8 cellular contexts compared by ENCODE assay signal in genomic region chr7:21355406-21355874, GRCh38.
A peak's percentile ranks its signal among the peaks of the same experiment; 100 is the strongest.
DNase-seq lines count a peak whose midpoint lies in the region; ATAC-seq and TF ChIP-seq lines count a peak whose summit lies in the region.

No MANE protein-coding gene starts in this region.

- no peak overlapping the region for H2AFZ ChIP-seq in PC-9

- POLR2A ChIA-PET in PC-9 (lab: Charles Lee; ENCODE audit: unreplicated experiment) (no interaction called here), HEK293T (lab: Yijun Ruan, JAX) (no interaction called here)

- intact Hi-C loops in PC-9 (cut with micrococcal nuclease; ENCODE audit: unreplicated experiment) = no loop called here

- H3K27me3 ChIP-seq in PC-9 (ENCODE audit: insufficient read depth, low read depth) = peaks cover 7% of the 10 kb centered on the region; the same call in 1 of the 2 replicates

- H3K27ac ChIP-seq in PC-9 = no peak overlapping the region

- H3F3A ChIP-seq in PC-9 (ENCODE audit: insufficient read depth, low read depth) = peaks cover 11% of the 10 kb centered on the region; the same call in 1 of the 2 replicates

- H3K9me2 ChIP-seq in PC-9 (ENCODE audit: insufficient read depth) = no peaks in the 10 kb centered on the region

- no peaks in the 10 kb centered on the region for H3K9me3 ChIP-seq in PC-9 (ENCODE audit: insufficient read depth, low read depth)

- TF ChIP-seq CTCF in PC-9 (conservative IDR thresholded peaks at IDR 0.05) = no peak

- no peak overlapping the region for H3K4me3 ChIP-seq in PC-9

- CTCF ChIA-PET in PC-9 (lab: Charles Lee) (no interaction called here), HEK293T (lab: Yijun Ruan, JAX) (no interaction called here)

- peaks cover 13% of the 10 kb centered on the region for H3K4me1 ChIP-seq in PC-9 (replicated peaks; ENCODE audit: insufficient read depth)

- no peaks in the 10 kb centered on the region for H4K20me1 ChIP-seq in PC-9 (ENCODE audit: insufficient read depth)

- ATAC-seq in GM18868 (IDR thresholded peaks at IDR 0.05; ENCODE audit: unreplicated experiment) (peak; percentile 79), HG02870 (IDR thresholded peaks at IDR 0.05; ENCODE audit: unreplicated experiment) (peak; percentile 74)

- H3K4me2 ChIP-seq in PC-9 = peak overlapping the region; percentile 12

- DNase-seq in PC-9 (peak in 1 of 2 experiments; percentile 83), erythroblast (lab: John Stamatoyannopoulos, UW) (peak; percentile 67 to 82), HEK293T (ENCODE audit: extremely low spot score) (no peak), NCI-H774 (lab: John Stamatoyannopoulos, UW) (no peak), superior temporal gyrus (ENCODE audit: extremely low spot score) (no peak), NCI-H1092 (lab: John Stamatoyannopoulos, UW) (no peak)

- no TSS peak for BruUV-seq in PC-9 (replicated peaks; lab: Mats Ljungman, UMichigan)

- no peaks in the 10 kb centered on the region for H3K36me3 ChIP-seq in PC-9 (ENCODE audit: low read depth)

- no peak for TF ChIP-seq POLR2A in erythroblast (IDR thresholded peaks at IDR 0.05; ENCODE audit: low read length)

- no peaks in the 10 kb centered on the region for H3K79me2 ChIP-seq in PC-9 (ENCODE audit: low read depth)

TF ChIP-seq in HEK293T, 16 proteins besides CTCF, POLR2A, EP300 and RAD21:
- no peak for TF ChIP-seq HDGF (IDR thresholded peaks at IDR 0.05; ENCODE audit: borderline replicate concordance)
- no peak for TF ChIP-seq SUZ12 (IDR thresholded peaks at IDR 0.05)
- no peak for TF ChIP-seq ARNT (IDR thresholded peaks at IDR 0.05)
- no peak for TF ChIP-seq PKNOX1 (IDR thresholded peaks at IDR 0.05)
- TF ChIP-seq FOXA1 (IDR thresholded peaks at IDR 0.05) = no peak
- TF ChIP-seq L3MBTL2 (conservative IDR thresholded peaks at IDR 0.05) = no peak
- TF ChIP-seq ZNF384 (IDR thresholded peaks at IDR 0.05) = no peak
- TF ChIP-seq NFRKB (IDR thresholded peaks at IDR 0.05) = no peak
- TF ChIP-seq BHLHE40 (IDR thresholded peaks at IDR 0.05; ENCODE audit: borderline replicate concordance) = no peak
- no peak for TF ChIP-seq FOXM1 (IDR thresholded peaks at IDR 0.05; ENCODE audit: borderline replicate concordance)
- no peak for TF ChIP-seq CTBP1 (IDR thresholded peaks at IDR 0.05; ENCODE audit: borderline replicate concordance)
- TF ChIP-seq ELF4 (IDR thresholded peaks at IDR 0.05) = no peak
- no peak for TF ChIP-seq SP1 (IDR thresholded peaks at IDR 0.05)
- no peak for TF ChIP-seq FOXK2 (IDR thresholded peaks at IDR 0.05)

Comparison
In these comparisons a context has a peak if more than half of its experiments do, and no peak if none do; other contexts are left out.
1. DNase-seq: peak in erythroblast (2 of 2); none in HEK293T (single experiment), NCI-H774 (single experiment), superior temporal gyrus (single experiment) and NCI-H1092 (single experiment).